ENCODE assay signal across 20 cellular contexts in genomic region chr15:88299502-88299901, GRCh38. TPM values are rescaled to one million over a fixed set of nuclear protein-coding genes. Genes with fewer than 3 reads are reported as not detected.
DNase-seq lines count a peak whose midpoint lies in the region; ATAC-seq and TF ChIP-seq lines count a peak whose summit lies in the region.
"Had no signal": no experiment of that assay in that cellular context is flagged by ENCODE, and none has a peak within 500 bp of the region (broad histone marks: within the 10 kb centered on the region; RNA-seq: fewer than 3 reads in every experiment).

No MANE protein-coding gene starts in this region.

- no peak for TF ChIP-seq CTCF in neural progenitor cell (IDR thresholded peaks at IDR 0.05)

- H3K4me3 Mint-ChIP-seq in neural progenitor cell = no peak overlapping the region
- H3K4me3 Mint-ChIP-seq in activated T-helper 17 cell treated with anti-CD3 and anti-CD28 coated beads, Interleukin-2, amount 50 U/mL, for 72 hours = no peak overlapping the region
- H3K4me3 Mint-ChIP-seq: CD4-positive, alpha-beta memory T cell had no signal

- H2AFZ ChIP-seq in neural progenitor cell (replicated peaks) = peak overlapping the region; percentile 40

- ATAC-seq in activated T-helper 17 cell treated with anti-CD3 and anti-CD28 coated beads, Interleukin-2, amount 50 U/mL, for 72 hours (replicated peaks) = no peak
- no peak for ATAC-seq in GM18858 (IDR thresholded peaks at IDR 0.05; ENCODE audit: unreplicated experiment)
- ATAC-seq: HCT116, K562, PC-3 had no signal

- no peaks in the 10 kb centered on the region for H3K36me3 Mint-ChIP-seq in neural progenitor cell
- no peaks in the 10 kb centered on the region for H3K36me3 Mint-ChIP-seq in activated T-helper 17 cell treated with anti-CD3 and anti-CD28 coated beads, Interleukin-2, amount 50 U/mL, for 72 hours (ENCODE audit: low read depth)
- H3K36me3 Mint-ChIP-seq: CD4-positive, alpha-beta memory T cell had no signal

- no peaks in the 10 kb centered on the region for H3K36me3 ChIP-seq in neural progenitor cell

- no peaks in the 10 kb centered on the region for H4K20me1 ChIP-seq in neural progenitor cell (ENCODE audit: low read depth)

- peak; percentile 82 for DNase-seq in DMS 273 treated with DMSO at 0.1 percent for 48 hours (lab: John Stamatoyannopoulos, UW)
- peak; percentile 94 for DNase-seq in NCI-H82 (lab: John Stamatoyannopoulos, UW)
- peak; percentile 64 for DNase-seq in ecto neural progenitor cell (ENCODE audit: low spot score)
- peak; percentile 49 for DNase-seq in neural progenitor cell (ENCODE audit: low spot score)
- DNase-seq in glomerular visceral epithelial cell (ENCODE audit: extremely low spot score) = no peak
- no peak for DNase-seq in HK-2 (ENCODE audit: unreplicated experiment)
- DNase-seq: CD4-positive, alpha-beta memory T cell; NCI-H1092 treated with DMSO at 0.1 percent for 48 hours; NCI-H146; NCI-H2081; NCI-H2171 treated with DMSO at 0.1 percent for 48 hours; NCI-H446 treated with DMSO at 0.1 percent for 48 hours; NCI-H774; PC-3; SIG-M5 had no signal

- H3K4me1 Mint-ChIP-seq in neural progenitor cell = peaks cover 19% of the 10 kb centered on the region
- H3K4me1 Mint-ChIP-seq in activated T-helper 17 cell treated with anti-CD3 and anti-CD28 coated beads, Interleukin-2, amount 50 U/mL, for 72 hours = no peaks in the 10 kb centered on the region
- H3K4me1 Mint-ChIP-seq: CD4-positive, alpha-beta memory T cell had no signal

- no peaks in the 10 kb centered on the region for H3F3A ChIP-seq in neural progenitor cell (ENCODE audit: low read depth)

- H3K79me2 ChIP-seq in neural progenitor cell (ENCODE audit: low read depth) = no peaks in the 10 kb centered on the region

- no peak overlapping the region for H3K4me3 ChIP-seq in neural progenitor cell
- H3K4me3 ChIP-seq: K562 had no signal

- H3K4me2 ChIP-seq in neural progenitor cell = peak overlapping the region; percentile 49

- H3K9me3 ChIP-seq in neural progenitor cell (ENCODE audit: low read depth) = no peaks in the 10 kb centered on the region

- H3K27ac Mint-ChIP-seq in neural progenitor cell = no peak overlapping the region
- H3K27ac Mint-ChIP-seq in activated T-helper 17 cell treated with anti-CD3 and anti-CD28 coated beads, Interleukin-2, amount 50 U/mL, for 72 hours = no peak overlapping the region
- H3K27ac Mint-ChIP-seq: CD4-positive, alpha-beta memory T cell had no signal

- H3K27me3 Mint-ChIP-seq in neural progenitor cell (ENCODE audit: insufficient read depth, low read depth) = no peaks in the 10 kb centered on the region
- H3K27me3 Mint-ChIP-seq in activated T-helper 17 cell treated with anti-CD3 and anti-CD28 coated beads, Interleukin-2, amount 50 U/mL, for 72 hours = peaks cover 9% of the 10 kb centered on the region

- H3K9ac ChIP-seq in neural progenitor cell = no peak overlapping the region

- no peaks in the 10 kb centered on the region for H3K9me3 Mint-ChIP-seq in neural progenitor cell
- H3K9me3 Mint-ChIP-seq in activated T-helper 17 cell treated with anti-CD3 and anti-CD28 coated beads, Interleukin-2, amount 50 U/mL, for 72 hours = no peaks in the 10 kb centered on the region
- H3K9me3 Mint-ChIP-seq: CD4-positive, alpha-beta memory T cell had no signal

- no peak overlapping the region for H3K27ac ChIP-seq in neural progenitor cell
- H3K27ac ChIP-seq: RWPE1 had no signal

- H3K27me3 ChIP-seq in neural progenitor cell = no peaks in the 10 kb centered on the region

- H3K4me1 ChIP-seq in neural progenitor cell = peaks cover 16% of the 10 kb centered on the region

RNA-seq across cellular contexts. Expression of gene NTRK3, which starts 43.0 kb away (rescaled TPM):
- 2.0 and 2.4 TPM in 2 replicates for total RNA-seq in neural progenitor cell (ENCODE audit: low replicate concordance)
- total RNA-seq in activated T-helper 17 cell treated with anti-CD3 and anti-CD28 coated beads, Interleukin-2, amount 50 U/mL, for 72 hours = under 1 TPM in 1 of 2 donors, not detected in 1; 0.53 TPM
- total RNA-seq: PC-3 had no signal

Comparison
In these comparisons a context has a peak if more than half of its experiments do, and no peak if none do; other contexts are left out.
1. DNase-seq: peak in DMS 273 treated with DMSO at 0.1 percent for 48 hours (single experiment), NCI-H82 (single experiment), ecto neural progenitor cell (single experiment) and neural progenitor cell (single experiment); none in glomerular visceral epithelial cell (single experiment) and HK-2 (single experiment).